ENCODE assay signal across 10 cellular contexts in genomic region chr4:120056249-120056648, GRCh38. TPM values are rescaled to one million over a fixed set of nuclear protein-coding genes. Genes with fewer than 3 reads are reported as not detected.
DNase-seq lines count a peak whose midpoint lies in the region; ATAC-seq, FAIRE-seq and TF ChIP-seq lines count a peak whose summit lies in the region.
"Had no signal": no experiment of that assay in that cellular context is flagged by ENCODE, and none has a peak within 500 bp of the region (broad histone marks: within the 10 kb centered on the region; RNA-seq: fewer than 3 reads in every experiment).

No MANE protein-coding gene starts in this region.

- no peaks in the 10 kb centered on the region for H3K9me3 ChIP-seq in ascending aorta

- H3K4me3 ChIP-seq in ascending aorta: no peak overlapping the region
- H3K4me3 ChIP-seq: neural progenitor cell had no signal

- H3K36me3 ChIP-seq in ascending aorta: no peaks in the 10 kb centered on the region

- TF ChIP-seq CTCF in ascending aorta (IDR thresholded peaks at IDR 0.05): peak; percentile 23 to 58 (median 40)

- peaks cover 6 to 24% of the 10 kb centered on the region in 2 donors for H3K4me1 ChIP-seq in ascending aorta
- H3K4me1 ChIP-seq: neural progenitor cell had no signal

- DNase-seq in EH (ENCODE audit: low read depth) (peak; percentile 56), ascending aorta (ENCODE audit: low spot score in 2 of 2) (no peak), lung microvascular endothelial cell (ENCODE audit: low read depth in 2 of 2) (peak; percentile 6 to 23), NCI-H1436 (lab: John Stamatoyannopoulos, UW) (no peak), DMS79 (lab: John Stamatoyannopoulos, UW) (no peak), GM12891 (ENCODE audit: insufficient read length, low spot score) (no peak)
- DNase-seq: erythroblast had no signal

- intact Hi-C loops in ascending aorta (cut with DNase I): loop anchor here (1.0 to 10.0 kb wide), 3 partner anchors 601 to 1074 kb away; no protein-coding TSS in a partner anchor

- no peaks in the 10 kb centered on the region for H3K27me3 ChIP-seq in ascending aorta
- H3K27me3 ChIP-seq: neural progenitor cell had no signal

- no peak for FAIRE-seq in GM12891 (lab: Jason Lieb, UNC)

- TF ChIP-seq POLR2A in GM12891 (IDR thresholded peaks at IDR 0.05; ENCODE audit: low read depth, low read length): no peak

- peak overlapping the region in 1 of 2 donors; percentile 57 for H3K27ac ChIP-seq in ascending aorta
- H3K27ac ChIP-seq: neural progenitor cell had no signal

- peak; percentile 28 for ATAC-seq in HG03442 (IDR thresholded peaks at IDR 0.05; ENCODE audit: unreplicated experiment)
- no peak for ATAC-seq in GM21825 (IDR thresholded peaks at IDR 0.05; ENCODE audit: unreplicated experiment)

TF ChIP-seq in GM12891, 5 proteins besides CTCF, POLR2A, EP300 and RAD21:
- no peak for TF ChIP-seq PAX5 (IDR thresholded peaks at IDR 0.05; ENCODE audit: insufficient read depth, low read length, severe bottlenecking)
- no peak for TF ChIP-seq POU2F2 (IDR thresholded peaks at IDR 0.05; ENCODE audit: low read depth, low read length)
- TF ChIP-seq SPI1 (IDR thresholded peaks at IDR 0.05; ENCODE audit: low read depth, low read length): no peak
- no peak for TF ChIP-seq TAF1 (IDR thresholded peaks at IDR 0.05; ENCODE audit: low read depth, low read length)
- TF ChIP-seq POLR2AphosphoS5 (IDR thresholded peaks at IDR 0.05; ENCODE audit: low read depth, low read length): no peak

RNA-seq across cellular contexts. Expression of gene MAD2L1, which starts 10.4 kb away (rescaled TPM):
- total RNA-seq in ascending aorta: 12.8 TPM
- 7.7 and 18.3 TPM in 2 replicates for total RNA-seq in lung microvascular endothelial cell
- polyA plus RNA-seq in GM12891 (2012; ENCODE audit: low read depth, missing spikeins): 72.7 TPM

Comparison
In these comparisons a context has a peak if more than half of its experiments do, and no peak if none do; other contexts are left out.
1. DNase-seq: peak in EH (single experiment) and lung microvascular endothelial cell (2 of 2); none in ascending aorta (0 of 2), NCI-H1436 (single experiment), DMS79 (single experiment) and GM12891 (single experiment).